In genomic region chr12:15011162-15011561, GRCh38 we compare ENCODE assay signal across 11 cellular contexts. TPM values are rescaled to one million over a fixed set of nuclear protein-coding genes. Genes with fewer than 3 reads are reported as not detected.
DNase-seq lines count a peak whose midpoint lies in the region; ATAC-seq and TF ChIP-seq lines count a peak whose summit lies in the region.
"Had no signal": no experiment of that assay in that cellular context is flagged by ENCODE, and none has a peak within 500 bp of the region (broad histone marks: within the 10 kb centered on the region; RNA-seq: fewer than 3 reads in every experiment).

No MANE protein-coding gene starts in this region.

- POLR2A ChIA-PET in IMR-90 (lab: Charles Lee; ENCODE audit: unreplicated experiment) = no interaction called here

- H3K18ac ChIP-seq in IMR-90 (ENCODE audit: low read depth, low read length) = no peak overlapping the region

- H3K4me2 ChIP-seq in IMR-90 (ENCODE audit: low read depth, low read length) = no peak overlapping the region

- no peak overlapping the region for H2BK120ac ChIP-seq in IMR-90 (ENCODE audit: low read depth, low read length)

- dilution Hi-C loops in IMR-90 (cut with HindIII; ENCODE audit: low sequenced_read_pairs, unreplicated experiment) = no loop called here

- H3K79me1 ChIP-seq in IMR-90 (ENCODE audit: low read depth in 1 of 2, low read length in 2 of 2) = no peaks in the 10 kb centered on the region

- H3K9me3 ChIP-seq in IMR-90 (ENCODE audit: control insufficient read depth, insufficient read depth, low read length) (no peaks in the 10 kb centered on the region), adrenal gland (replicated peaks in 1 of 3) (no peaks in the 10 kb centered on the region)
- H3K9me3 ChIP-seq: tibial artery had no signal

- no peak overlapping the region for H4K8ac ChIP-seq in IMR-90 (ENCODE audit: low read depth in 2 of 2, low read length in 2 of 2)

- H2AK5ac ChIP-seq in IMR-90 (ENCODE audit: low read depth, low read length) = no peak overlapping the region

- intact Hi-C loops in IMR-90 (cut with micrococcal nuclease) (no loop called here), dorsolateral prefrontal cortex (cut with DNase I) (no loop called here), adrenal gland (cut with DNase I) (no loop called here)

- ATAC-seq in activated T-cell treated with anti-CD3 and anti-CD28 coated beads, Interleukin-2, amount 50 U/mL, for 72 hours (replicated peaks in 1 of 2) = peak; percentile 41 to 43
- ATAC-seq in activated T-cell treated with anti-CD3 and anti-CD28 coated beads, Interleukin-2, amount 50 U/mL, for 4 hours = no peak
- ATAC-seq in IMR-90 (ENCODE audit: low read depth) (peak; percentile 49), GM21825 (IDR thresholded peaks at IDR 0.05; ENCODE audit: unreplicated experiment) (no peak)
- ATAC-seq in effector memory CD8-positive, alpha-beta T cell (replicated peaks) = peak; percentile 36

- TF ChIP-seq POLR2A in IMR-90 (IDR thresholded peaks at IDR 0.05; ENCODE audit: low read depth, low read length) (no peak), adrenal gland (IDR thresholded peaks at IDR 0.05) (no peak)

- no peak for TF ChIP-seq RAD21 in IMR-90 (IDR thresholded peaks at IDR 0.05; ENCODE audit: low read length)

- H3K27ac ChIP-seq in IMR-90 (ENCODE audit: insufficient read depth, low read length) (no peak overlapping the region), dorsolateral prefrontal cortex (no peak overlapping the region), adrenal gland (no peak overlapping the region)
- H3K27ac ChIP-seq: tibial artery had no signal

- no peak overlapping the region for H4K5ac ChIP-seq in IMR-90 (ENCODE audit: low read depth, low read length)

- no peaks in the 10 kb centered on the region for H3K9me1 ChIP-seq in IMR-90 (ENCODE audit: insufficient read depth, low read length)

- H3K4ac ChIP-seq in IMR-90 (ENCODE audit: low read depth, low read length) = no peak overlapping the region

- no peak overlapping the region for H2BK15ac ChIP-seq in IMR-90 (ENCODE audit: low read depth, low read length)

- H2BK20ac ChIP-seq in IMR-90 (ENCODE audit: low read depth, low read length) = no peak overlapping the region

- no peak overlapping the region for H3K4me3 ChIP-seq in IMR-90 (ENCODE audit: insufficient read depth, low read depth, low read length)
- H3K4me3 ChIP-seq in dorsolateral prefrontal cortex = no peak overlapping the region
- no peak overlapping the region for H3K4me3 ChIP-seq in adrenal gland
- H3K4me3 ChIP-seq: tibial artery had no signal

- H4K20me1 ChIP-seq in IMR-90 (ENCODE audit: insufficient read depth, low read length) = no peaks in the 10 kb centered on the region

- H3K36me3 ChIP-seq in IMR-90 (ENCODE audit: control insufficient read depth, insufficient read depth, low read length) (no peaks in the 10 kb centered on the region), adrenal gland (replicated peaks in 1 of 2) (no peaks in the 10 kb centered on the region)
- H3K36me3 ChIP-seq: tibial artery had no signal

- H2AFZ ChIP-seq in IMR-90 (replicated peaks; ENCODE audit: low read length, poor library complexity) = no peak overlapping the region

- H2BK5ac ChIP-seq in IMR-90 (ENCODE audit: low read depth, low read length, poor library complexity, severe bottlenecking) = no peak overlapping the region

- in situ Hi-C loops in IMR-90 (cut with MboI; ENCODE audit: low sequenced_read_pairs) = loop anchor here (10.0 kb wide), 1 partner anchor 194 kb away; no protein-coding TSS in a partner anchor

- no peak overlapping the region for H2AK9ac ChIP-seq in IMR-90 (replicated peaks; ENCODE audit: low read depth, low read length, poor library complexity)

- no peaks in the 10 kb centered on the region for H3K27me3 Mint-ChIP-seq in activated T-cell treated with anti-CD3 and anti-CD28 coated beads, Interleukin-2, amount 50 U/mL, for 72 hours (ENCODE audit: low read depth)
- H3K27me3 Mint-ChIP-seq in activated T-cell treated with anti-CD3 and anti-CD28 coated beads, Interleukin-2, amount 50 U/mL, for 4 hours (ENCODE audit: low read depth) = peaks cover 18% of the 10 kb centered on the region
- H3K27me3 Mint-ChIP-seq in effector memory CD8-positive, alpha-beta T cell = peaks cover 27 to 32% of the 10 kb centered on the region in 2 donors
- peaks cover 23% of the 10 kb centered on the region for H3K27me3 Mint-ChIP-seq in type B pancreatic cell

- H3K36me3 Mint-ChIP-seq in activated T-cell treated with anti-CD3 and anti-CD28 coated beads, Interleukin-2, amount 50 U/mL, for 72 hours (ENCODE audit: insufficient read depth in 2 of 2) = no peaks in the 10 kb centered on the region
- no peaks in the 10 kb centered on the region for H3K36me3 Mint-ChIP-seq in activated T-cell treated with anti-CD3 and anti-CD28 coated beads, Interleukin-2, amount 50 U/mL, for 4 hours (ENCODE audit: insufficient read depth)
- peaks cover 2% of the 10 kb centered on the region for H3K36me3 Mint-ChIP-seq in effector memory CD8-positive, alpha-beta T cell (ENCODE audit: insufficient read depth)
- H3K36me3 Mint-ChIP-seq in type B pancreatic cell = peaks cover 2% of the 10 kb centered on the region

- H3K27ac Mint-ChIP-seq in activated T-cell treated with anti-CD3 and anti-CD28 coated beads, Interleukin-2, amount 50 U/mL, for 72 hours = no peak overlapping the region
- H3K27ac Mint-ChIP-seq in effector memory CD8-positive, alpha-beta T cell = no peak overlapping the region
- no peak overlapping the region for H3K27ac Mint-ChIP-seq in type B pancreatic cell

- H3K56ac ChIP-seq in IMR-90 (ENCODE audit: extremely low read depth, insufficient read depth, low read length) = no peak overlapping the region

- no peak overlapping the region for H3K9ac ChIP-seq in IMR-90 (ENCODE audit: low read depth, low read length)

- no peak; the same call in 1 of the 2 replicates for TF ChIP-seq CTCF in IMR-90 (conservative IDR thresholded peaks at IDR 0.05; ENCODE audit: low read depth, low read length)
- TF ChIP-seq CTCF in type B pancreatic cell (conservative IDR thresholded peaks at IDR 0.05) = peak; percentile 34
- TF ChIP-seq CTCF in dorsolateral prefrontal cortex (IDR thresholded peaks at IDR 0.05 in 54 of 56, conservative IDR thresholded peaks at IDR 0.05 in 2 of 56; ENCODE audit: low read depth in 1 of 56, partially characterized antibody in 56 of 56) = peak in 1 of 56 donors; percentile 9
- no peak for TF ChIP-seq CTCF in adrenal gland (IDR thresholded peaks at IDR 0.05)

- H4K91ac ChIP-seq in IMR-90 (ENCODE audit: insufficient read depth, low read depth, low read length) = no peak overlapping the region

- no peak overlapping the region for H3K4me3 Mint-ChIP-seq in activated T-cell treated with anti-CD3 and anti-CD28 coated beads, Interleukin-2, amount 50 U/mL, for 72 hours
- no peak overlapping the region for H3K4me3 Mint-ChIP-seq in activated T-cell treated with anti-CD3 and anti-CD28 coated beads, Interleukin-2, amount 50 U/mL, for 4 hours
- H3K4me3 Mint-ChIP-seq in effector memory CD8-positive, alpha-beta T cell = no peak overlapping the region
- H3K4me3 Mint-ChIP-seq in type B pancreatic cell = no peak overlapping the region

- BruUV-seq in IMR-90 (replicated peaks; lab: Mats Ljungman, UMichigan) = no TSS peak

- H3K9me3 Mint-ChIP-seq in activated T-cell treated with anti-CD3 and anti-CD28 coated beads, Interleukin-2, amount 50 U/mL, for 72 hours = no peaks in the 10 kb centered on the region
- no peaks in the 10 kb centered on the region for H3K9me3 Mint-ChIP-seq in activated T-cell treated with anti-CD3 and anti-CD28 coated beads, Interleukin-2, amount 50 U/mL, for 4 hours
- no peaks in the 10 kb centered on the region for H3K9me3 Mint-ChIP-seq in effector memory CD8-positive, alpha-beta T cell
- no peaks in the 10 kb centered on the region for H3K9me3 Mint-ChIP-seq in type B pancreatic cell

- no peak for DNase-seq in activated T-cell treated with anti-CD3 and anti-CD28 coated beads, Interleukin-2, amount 50 U/mL, for 72 hours
- DNase-seq in activated T-cell treated with anti-CD3 and anti-CD28 coated beads, Interleukin-2, amount 50 U/mL, for 4 hours = no peak
- DNase-seq in IMR-90 = no peak
- DNase-seq in effector memory CD8-positive, alpha-beta T cell = no peak
- DNase-seq in type B pancreatic cell (ENCODE audit: extremely low spot score, unreplicated experiment) = no peak
- no peak for DNase-seq in dorsolateral prefrontal cortex
- no peak for DNase-seq in adrenal gland
- DNase-seq: amygdala, foreskin melanocyte, tibial artery had no signal

- peaks cover 3% of the 10 kb centered on the region; the same call in 1 of the 2 replicates for H3K27me3 ChIP-seq in IMR-90 (ENCODE audit: control insufficient read depth, insufficient read depth, low read length)
- H3K27me3 ChIP-seq in dorsolateral prefrontal cortex = peaks cover 0 to 10% (median 0%) of the 10 kb centered on the region in 45 donors
- no peaks in the 10 kb centered on the region for H3K27me3 ChIP-seq in adrenal gland
- H3K27me3 ChIP-seq: tibial artery had no signal

- H3K4me1 Mint-ChIP-seq in activated T-cell treated with anti-CD3 and anti-CD28 coated beads, Interleukin-2, amount 50 U/mL, for 72 hours (ENCODE audit: low read depth) = no peaks in the 10 kb centered on the region
- H3K4me1 Mint-ChIP-seq in activated T-cell treated with anti-CD3 and anti-CD28 coated beads, Interleukin-2, amount 50 U/mL, for 4 hours (ENCODE audit: low read depth) = no peaks in the 10 kb centered on the region
- no peaks in the 10 kb centered on the region for H3K4me1 Mint-ChIP-seq in effector memory CD8-positive, alpha-beta T cell (ENCODE audit: low read depth in 2 of 2)
- peaks cover 4% of the 10 kb centered on the region for H3K4me1 Mint-ChIP-seq in type B pancreatic cell (ENCODE audit: unreplicated experiment)

- no peak overlapping the region for H3K23ac ChIP-seq in IMR-90 (ENCODE audit: low read depth, low read length)

- CTCF ChIA-PET in IMR-90 (lab: Yijun Ruan, JAX) = no interaction called here

- H3K4me1 ChIP-seq in IMR-90 (ENCODE audit: control insufficient read depth, insufficient read depth, low read length) = no peaks in the 10 kb centered on the region
- no peaks in the 10 kb centered on the region for H3K4me1 ChIP-seq in adrenal gland (replicated peaks in 1 of 2)
- H3K4me1 ChIP-seq: tibial artery had no signal

- H3K14ac ChIP-seq in IMR-90 (replicated peaks; ENCODE audit: low read depth, low read length) = no peak overlapping the region

RNA-seq across cellular contexts. Expression of gene PDE6H, which starts 38.3 kb away (rescaled TPM):
- not detected for total RNA-seq in activated T-cell treated with anti-CD3 and anti-CD28 coated beads, Interleukin-2, amount 50 U/mL, for 72 hours
- total RNA-seq in activated T-cell treated with anti-CD3 and anti-CD28 coated beads, Interleukin-2, amount 50 U/mL, for 4 hours = not detected
- not detected in 2 replicates for total RNA-seq in IMR-90 (2012; rRNA removed)
- polyA plus RNA-seq in IMR-90 (2012; rRNA removed) = not detected in 2 replicates
- not detected in 2 replicates for polyA plus RNA-seq in IMR-90 (2012; cell fraction: cytosol; rRNA removed)
- not detected in 2 replicates for polyA plus RNA-seq in IMR-90 (2012; cell fraction: nucleus; rRNA removed; ENCODE audit: low replicate concordance)
- not detected in 2 replicates for total RNA-seq in type B pancreatic cell (ENCODE audit: low replicate concordance)
- 1 to 10 TPM in 47 of 120 experiments, under 1 TPM in 33, not detected in 40; 0.43 to 2.7 (median 1.2) TPM for total RNA-seq in dorsolateral prefrontal cortex
- total RNA-seq in adrenal gland = 1 to 10 TPM in 1 of 8 donors, not detected in 7; 5.9 TPM
- 1 to 10 TPM in 1 of 3 donors, under 1 TPM in 1, not detected in 1; 0.48 to 1.9 TPM for polyA plus RNA-seq in adrenal gland

RNA-seq across cellular contexts. Expression of gene ARHGDIB, which starts 49.8 kb away (rescaled TPM):
- 100 to 1,000 TPM; 402 to 450 TPM for total RNA-seq in activated T-cell treated with anti-CD3 and anti-CD28 coated beads, Interleukin-2, amount 50 U/mL, for 72 hours
- 100 to 1,000 TPM; 241 to 278 (median 247) TPM for total RNA-seq in activated T-cell treated with anti-CD3 and anti-CD28 coated beads, Interleukin-2, amount 50 U/mL, for 4 hours
- 24.9 and 28.1 TPM in 2 replicates for total RNA-seq in IMR-90 (2012; rRNA removed)
- 30.7 and 31.8 TPM in 2 replicates for polyA plus RNA-seq in IMR-90 (2012; rRNA removed)
- 14.3 and 33.3 TPM in 2 replicates for polyA plus RNA-seq in IMR-90 (2012; cell fraction: cytosol; rRNA removed)
- 4.4 and 8.4 TPM in 2 replicates for polyA plus RNA-seq in IMR-90 (2012; cell fraction: nucleus; rRNA removed; ENCODE audit: low replicate concordance)
- total RNA-seq in type B pancreatic cell (ENCODE audit: low replicate concordance) = 17.0 and 60.8 TPM in 2 replicates
- 10 to 100 TPM in 119 of 120 experiments, 1 to 10 TPM in 1; 7.4 to 82.4 (median 22.5) TPM for total RNA-seq in dorsolateral prefrontal cortex
- 100 to 1,000 TPM in 5 of 8 donors, 10 to 100 TPM in 3; 72.7 to 196 (median 109) TPM for total RNA-seq in adrenal gland
- 100 to 1,000 TPM; 157 to 190 (median 165) TPM for polyA plus RNA-seq in adrenal gland

Comparison
In these comparisons a context has a peak if more than half of its experiments do, and no peak if none do; other contexts are left out.
1. ATAC-seq: peak in activated T-cell treated with anti-CD3 and anti-CD28 coated beads, Interleukin-2, amount 50 U/mL, for 72 hours (2 of 2), IMR-90 (single experiment) and effector memory CD8-positive, alpha-beta T cell (single experiment); none in activated T-cell treated with anti-CD3 and anti-CD28 coated beads, Interleukin-2, amount 50 U/mL, for 4 hours (0 of 2) and GM21825 (single experiment).